13 cellular contexts compared by ENCODE assay signal in genomic region chr13:39516140-39516539, GRCh38.
DNase-seq lines count a peak whose midpoint lies in the region; ATAC-seq and TF ChIP-seq lines count a peak whose summit lies in the region.
"Had no signal": no experiment of that assay in that cellular context is flagged by ENCODE, and none has a peak within 500 bp of the region (broad histone marks: within the 10 kb centered on the region; RNA-seq: fewer than 3 reads in every experiment).

No MANE protein-coding gene starts in this region.

- peaks cover 6% of the 10 kb centered on the region for H3K4me1 Mint-ChIP-seq in progenitor cell of endocrine pancreas (ENCODE audit: low read depth)
- no peaks in the 10 kb centered on the region for H3K4me1 Mint-ChIP-seq in activated T-cell treated with anti-CD3 and anti-CD28 coated beads, Interleukin-2, amount 50 U/mL, for 72 hours (ENCODE audit: low read depth)
- H3K4me1 Mint-ChIP-seq: activated naive CD4-positive, alpha-beta T cell treated with anti-CD3 and anti-CD28 coated beads, Interleukin-2, amount 10 ng/mL, durations not matched to agents 7 days and 5 days; naive thymus-derived CD8-positive, alpha-beta T cell; stimulated activated naive CD8-positive, alpha-beta T cell treated with anti-CD3 and anti-CD28 coated beads, Interleukin-15, amount 100 ng/mL, for 72 hours had no signal

- no peak overlapping the region for H3K4me3 Mint-ChIP-seq in progenitor cell of endocrine pancreas (ENCODE audit: low read depth)
- H3K4me3 Mint-ChIP-seq in activated T-cell treated with anti-CD3 and anti-CD28 coated beads, Interleukin-2, amount 50 U/mL, for 72 hours, result no peak overlapping the region
- H3K4me3 Mint-ChIP-seq: activated naive CD4-positive, alpha-beta T cell treated with anti-CD3 and anti-CD28 coated beads, Interleukin-2, amount 10 ng/mL, durations not matched to agents 7 days and 5 days; CD4-positive, alpha-beta T cell; naive thymus-derived CD8-positive, alpha-beta T cell; stimulated activated naive CD8-positive, alpha-beta T cell treated with anti-CD3 and anti-CD28 coated beads, Interleukin-15, amount 100 ng/mL, for 72 hours had no signal

- H3K27me3 Mint-ChIP-seq in progenitor cell of endocrine pancreas, result peaks cover 47% of the 10 kb centered on the region
- peaks cover 13% of the 10 kb centered on the region for H3K27me3 Mint-ChIP-seq in activated T-cell treated with anti-CD3 and anti-CD28 coated beads, Interleukin-2, amount 50 U/mL, for 72 hours (ENCODE audit: low read depth)
- H3K27me3 Mint-ChIP-seq: activated naive CD4-positive, alpha-beta T cell treated with anti-CD3 and anti-CD28 coated beads, Interleukin-2, amount 10 ng/mL, durations not matched to agents 7 days and 5 days had no signal

- H3K36me3 Mint-ChIP-seq in progenitor cell of endocrine pancreas (ENCODE audit: insufficient read depth), result no peaks in the 10 kb centered on the region
- no peaks in the 10 kb centered on the region for H3K36me3 Mint-ChIP-seq in activated T-cell treated with anti-CD3 and anti-CD28 coated beads, Interleukin-2, amount 50 U/mL, for 72 hours (ENCODE audit: insufficient read depth in 2 of 2)
- H3K36me3 Mint-ChIP-seq: activated naive CD4-positive, alpha-beta T cell treated with anti-CD3 and anti-CD28 coated beads, Interleukin-2, amount 10 ng/mL, durations not matched to agents 7 days and 5 days; naive thymus-derived CD8-positive, alpha-beta T cell had no signal

- TF ChIP-seq CTCF in progenitor cell of endocrine pancreas (IDR thresholded peaks at IDR 0.05; ENCODE audit: unreplicated experiment), result no peak

- DNase-seq in HK-2 (ENCODE audit: unreplicated experiment) (peak; percentile 10), NCI-H82 treated with DMSO at 0.1 percent for 48 hours (lab: John Stamatoyannopoulos, UW; ENCODE audit: unreplicated experiment) (peak; percentile 68), globus pallidus (ENCODE audit: low spot score) (peak; percentile 21), pons (ENCODE audit: low spot score) (peak; percentile 45), cortex of kidney (lab: John Stamatoyannopoulos, UW) (no peak), progenitor cell of endocrine pancreas (ENCODE audit: low spot score, unreplicated experiment) (no peak)
- DNase-seq in activated T-cell treated with anti-CD3 and anti-CD28 coated beads, Interleukin-2, amount 50 U/mL, for 72 hours, result no peak
- DNase-seq: activated naive CD4-positive, alpha-beta T cell treated with anti-CD3 and anti-CD28 coated beads, Interleukin-2, amount 10 ng/mL, durations not matched to agents 7 days and 5 days; CD4-positive, alpha-beta T cell; GF-D8; naive thymus-derived CD8-positive, alpha-beta T cell; NCI-H1436; stimulated activated naive CD8-positive, alpha-beta T cell treated with anti-CD3 and anti-CD28 coated beads, Interleukin-15, amount 100 ng/mL, for 72 hours had no signal

- H3K27ac Mint-ChIP-seq in progenitor cell of endocrine pancreas, result no peak overlapping the region
- H3K27ac Mint-ChIP-seq in activated T-cell treated with anti-CD3 and anti-CD28 coated beads, Interleukin-2, amount 50 U/mL, for 72 hours, result no peak overlapping the region
- H3K27ac Mint-ChIP-seq: activated naive CD4-positive, alpha-beta T cell treated with anti-CD3 and anti-CD28 coated beads, Interleukin-2, amount 10 ng/mL, durations not matched to agents 7 days and 5 days; CD4-positive, alpha-beta T cell; naive thymus-derived CD8-positive, alpha-beta T cell had no signal

- no peaks in the 10 kb centered on the region for H3K9me3 Mint-ChIP-seq in progenitor cell of endocrine pancreas (ENCODE audit: low read depth)
- H3K9me3 Mint-ChIP-seq in activated T-cell treated with anti-CD3 and anti-CD28 coated beads, Interleukin-2, amount 50 U/mL, for 72 hours, result no peaks in the 10 kb centered on the region
- H3K9me3 Mint-ChIP-seq: activated naive CD4-positive, alpha-beta T cell treated with anti-CD3 and anti-CD28 coated beads, Interleukin-2, amount 10 ng/mL, durations not matched to agents 7 days and 5 days; CD4-positive, alpha-beta T cell; naive thymus-derived CD8-positive, alpha-beta T cell; stimulated activated naive CD8-positive, alpha-beta T cell treated with anti-CD3 and anti-CD28 coated beads, Interleukin-15, amount 100 ng/mL, for 72 hours had no signal

- ATAC-seq in activated T-cell treated with anti-CD3 and anti-CD28 coated beads, Interleukin-2, amount 50 U/mL, for 72 hours (replicated peaks in 1 of 2), result no peak
- ATAC-seq: naive thymus-derived CD8-positive, alpha-beta T cell; stimulated activated naive CD8-positive, alpha-beta T cell treated with anti-CD3 and anti-CD28 coated beads, Interleukin-15, amount 100 ng/mL, for 72 hours had no signal

Comparison
In these comparisons a context has a peak if more than half of its experiments do, and no peak if none do; other contexts are left out.
1. DNase-seq: peak in HK-2 (single experiment), NCI-H82 treated with DMSO at 0.1 percent for 48 hours (single experiment), globus pallidus (single experiment) and pons (single experiment); none in cortex of kidney (single experiment), progenitor cell of endocrine pancreas (single experiment) and activated T-cell treated with anti-CD3 and anti-CD28 coated beads, Interleukin-2, amount 50 U/mL, for 72 hours (0 of 2).